Comparison of ENCODE assay signal across 8 cellular contexts in genomic region chr1:108702109-108702508, GRCh38. TPM values are rescaled to one million over a fixed set of nuclear protein-coding genes. Genes with fewer than 3 reads are reported as not detected.
DNase-seq lines count a peak whose midpoint lies in the region; ATAC-seq, FAIRE-seq and TF ChIP-seq lines count a peak whose summit lies in the region.
"Not testable (repeated sequence)": the region's sequence is repeated elsewhere in the genome, so short reads cannot be mapped to it uniquely, and the experiment has no call there.
"Had no signal": no experiment of that assay in that cellular context is flagged by ENCODE, and none has a peak within 500 bp of the region (broad histone marks: within the 10 kb centered on the region; RNA-seq: fewer than 3 reads in every experiment).

No MANE protein-coding gene starts in this region.

- FAIRE-seq in GM12878 (lab: Jason Lieb, UNC), result not testable (repeated sequence)

- H3K4me3 ChIP-seq in CD8-positive, alpha-beta T cell (ENCODE audit: low read depth, low read length); GM12878: not testable (repeated sequence)

- not testable (repeated sequence) for H3K27me3 ChIP-seq in CD8-positive, alpha-beta T cell (ENCODE audit: insufficient read depth, low read length); GM12878 (replicated peaks in 1 of 2; ENCODE audit: control insufficient read depth in 2 of 2, insufficient read depth in 2 of 2, low read length in 1 of 2)

- not testable (repeated sequence) for H3K27ac ChIP-seq in CD8-positive, alpha-beta T cell (ENCODE audit: low read depth, low read length); GM12878 (ENCODE audit: control insufficient read depth, insufficient read depth)

- CTCF ChIA-PET in CD8-positive, alpha-beta T cell (lab: Charles Lee), result interaction anchor here (0.9 to 4.5 kb wide), 2 partner anchors 9 to 190 kb away, joined by 3 to 41 read pairs; partner anchors contain the start of gene PRPF38B
- CTCF ChIA-PET in activated CD4-positive, alpha-beta memory T cell treated with anti-CD3 and anti-CD28 coated beads, Interleukin-2, amount 10 ng/mL, durations not matched to agents 7 days and 5 days (lab: Charles Lee), result interaction anchor here (5.2 kb wide), 1 partner anchor 9 kb away, joined by 38 read pairs; the partner anchor contains the start of gene PRPF38B
- CTCF ChIA-PET in GM12878 (lab: Yijun Ruan, JAX), result interaction anchor here (1.8 kb wide), 1 partner anchor 8 kb away, joined by 5 read pairs; no protein-coding TSS in a partner anchor

- H3K79me2 ChIP-seq in GM12878 (ENCODE audit: control insufficient read depth, insufficient read depth, low read length), result not testable (repeated sequence)

- intact Hi-C loops in CD8-positive, alpha-beta T cell (cut with DNase I, micrococcal nuclease); GM12878 (cut with micrococcal nuclease; ENCODE audit: unreplicated experiment): not testable (repeated sequence)

- H3K36me3 Mint-ChIP-seq in CD8-positive, alpha-beta T cell, result peaks cover 49% of the 10 kb centered on the region
- H3K36me3 Mint-ChIP-seq in T-helper 17 cell (ENCODE audit: low read depth), result peaks cover 16% of the 10 kb centered on the region
- peaks cover 53% of the 10 kb centered on the region for H3K36me3 Mint-ChIP-seq in activated CD4-positive, alpha-beta memory T cell treated with anti-CD3 and anti-CD28 coated beads, Interleukin-2, amount 10 ng/mL, durations not matched to agents 7 days and 5 days (ENCODE audit: low read depth)
- peaks cover 0 to 45% (median 33%) of the 10 kb centered on the region in 3 donors for H3K36me3 Mint-ChIP-seq in naive thymus-derived CD8-positive, alpha-beta T cell

- not testable (repeated sequence) for TF ChIP-seq POLR2A in GM12878 (IDR thresholded peaks at IDR 0.05; ENCODE audit: low read depth, low read length)

- not testable (repeated sequence) for BruUV-seq in GM12878 (replicated peaks; lab: Mats Ljungman, UMichigan)

- WGBS in GM12878 (ENCODE audit: insufficient coverage, insufficient replicate concordance, low lambda C conversion rate, missing lambda C conversion rate), result 97% methylated on average over 6 of the region's 6 CpGs

- not testable (repeated sequence) for H3K9me3 Mint-ChIP-seq in CD8-positive, alpha-beta T cell; activated CD4-positive, alpha-beta memory T cell treated with anti-CD3 and anti-CD28 coated beads, Interleukin-2, amount 10 ng/mL, durations not matched to agents 7 days and 5 days; naive thymus-derived CD8-positive, alpha-beta T cell

- peaks cover 65% of the 10 kb centered on the region for H3K4me1 Mint-ChIP-seq in CD8-positive, alpha-beta T cell (ENCODE audit: low read depth)
- peaks cover 45% of the 10 kb centered on the region for H3K4me1 Mint-ChIP-seq in T-helper 17 cell
- H3K4me1 Mint-ChIP-seq in activated CD4-positive, alpha-beta memory T cell treated with anti-CD3 and anti-CD28 coated beads, Interleukin-2, amount 10 ng/mL, durations not matched to agents 7 days and 5 days, result peaks cover 72% of the 10 kb centered on the region
- peaks cover 21 to 78% (median 50%) of the 10 kb centered on the region in 4 donors for H3K4me1 Mint-ChIP-seq in naive thymus-derived CD8-positive, alpha-beta T cell

- H3K9me3 ChIP-seq in CD8-positive, alpha-beta T cell (ENCODE audit: low read length); T-helper 17 cell (ENCODE audit: control insufficient read depth, low read length, poor library complexity, severe bottlenecking); GM12878 (replicated peaks; ENCODE audit: control insufficient read depth, insufficient read depth, low read length): not testable (repeated sequence)

- H3K27me3 Mint-ChIP-seq in CD8-positive, alpha-beta T cell (ENCODE audit: low read depth); T-helper 17 cell; activated CD4-positive, alpha-beta memory T cell treated with anti-CD3 and anti-CD28 coated beads, Interleukin-2, amount 10 ng/mL, durations not matched to agents 7 days and 5 days; naive thymus-derived CD8-positive, alpha-beta T cell: not testable (repeated sequence)

- SMC1A ChIA-PET in GM12878 (lab: Charles Lee; ENCODE audit: uncharacterized antibody, unreplicated experiment), result interaction anchor here (0.7 to 1.5 kb wide), 3 partner anchors 10 to 18 kb away, joined by 3 to 4 read pairs (median 3); partner anchors contain the start of gene PRPF38B

- POLR2A ChIA-PET in CD8-positive, alpha-beta T cell (lab: Charles Lee), result interaction anchor here (0.7 to 10.2 kb wide), 4 partner anchors 9 to 55 kb away, joined by 3 to 75 read pairs (median 15); partner anchors contain the start of genes HENMT1 and PRPF38B
- POLR2A ChIA-PET in activated CD4-positive, alpha-beta memory T cell treated with anti-CD3 and anti-CD28 coated beads, Interleukin-2, amount 10 ng/mL, durations not matched to agents 7 days and 5 days (lab: Charles Lee), result interaction anchor here (1.4 to 9.9 kb wide), 5 partner anchors 9 to 56 kb away, joined by 4 to 146 read pairs (median 19); partner anchors contain the start of genes HENMT1 and PRPF38B
- POLR2A ChIA-PET in GM12878 (lab: Charles Lee), result interaction anchor here (1.0 kb wide), 1 partner anchor 9 kb away, joined by 4 read pairs; the partner anchor contains the start of gene PRPF38B
- POLR2A ChIA-PET in naive thymus-derived CD8-positive, alpha-beta T cell (lab: Charles Lee), result interaction anchor here (9.8 kb wide), 1 partner anchor 9 kb away, joined by 122 read pairs; the partner anchor contains the start of gene PRPF38B

- H3K27ac Mint-ChIP-seq in CD8-positive, alpha-beta T cell, result peak overlapping the region; percentile 89
- H3K27ac Mint-ChIP-seq in T-helper 17 cell, result peak overlapping the region; percentile 94
- peak overlapping the region; percentile 62 for H3K27ac Mint-ChIP-seq in activated CD4-positive, alpha-beta memory T cell treated with anti-CD3 and anti-CD28 coated beads, Interleukin-2, amount 10 ng/mL, durations not matched to agents 7 days and 5 days
- H3K27ac Mint-ChIP-seq in naive thymus-derived CD8-positive, alpha-beta T cell, result peak overlapping the region in 8 of 10 donors; percentile 9 to 97 (median 60)

- ATAC-seq in CD8-positive, alpha-beta T cell; T-helper 17 cell; GM12878; naive thymus-derived CD8-positive, alpha-beta T cell: not testable (repeated sequence)

- not testable (repeated sequence) for H2AFZ ChIP-seq in GM12878 (ENCODE audit: control insufficient read depth, low read depth, low read length)

- TF ChIP-seq RAD21 in GM12878 (IDR thresholded peaks at IDR 0.05; ENCODE audit: insufficient read depth, low read depth, low read length), result not testable (repeated sequence)

- H3K4me1 ChIP-seq in CD8-positive, alpha-beta T cell (ENCODE audit: insufficient read depth, low read length), result peaks cover 43% of the 10 kb centered on the region
- H3K4me1 ChIP-seq in GM12878 (ENCODE audit: control insufficient read depth, insufficient read depth, low read length), result not testable (repeated sequence)

- H4K20me1 ChIP-seq in GM12878 (ENCODE audit: control insufficient read depth, insufficient read depth), result not testable (repeated sequence)

- peaks cover 23% of the 10 kb centered on the region for H3K36me3 ChIP-seq in CD8-positive, alpha-beta T cell (ENCODE audit: insufficient read depth, low read length)
- peaks cover 7 to 37% of the 10 kb centered on the region in 2 experiments for H3K36me3 ChIP-seq in GM12878 (ENCODE audit: control insufficient read depth in 2 of 2, insufficient read depth in 2 of 2, low read length in 1 of 2)

- TF ChIP-seq EP300 in GM12878 (IDR thresholded peaks at IDR 0.05; ENCODE audit: borderline replicate concordance in 1 of 2, control insufficient read depth in 1 of 2, low read depth in 2 of 2, low read length in 2 of 2), result not testable (repeated sequence)

- DNase-seq in CD8-positive, alpha-beta T cell; T-helper 17 cell; activated CD4-positive, alpha-beta memory T cell treated with anti-CD3 and anti-CD28 coated beads, Interleukin-2, amount 10 ng/mL, durations not matched to agents 7 days and 5 days; GM12878 (ENCODE audit: low read depth, low spot score); naive thymus-derived CD8-positive, alpha-beta T cell: not testable (repeated sequence)

- in situ Hi-C loops in GM12878 (cut with MboI), result not testable (repeated sequence)

- not testable (repeated sequence) for TF ChIP-seq CTCF in CD8-positive, alpha-beta T cell (IDR thresholded peaks at IDR 0.05); GM12878 (IDR thresholded peaks at IDR 0.05 in 2 of 3, conservative IDR thresholded peaks at IDR 0.05 in 1 of 3; ENCODE audit: control insufficient read depth in 2 of 3, extremely low read depth in 1 of 3, insufficient read depth in 1 of 3, low read depth in 3 of 3, low read length in 3 of 3)

- not testable (repeated sequence) for H3K4me2 ChIP-seq in GM12878 (ENCODE audit: control insufficient read depth, insufficient read depth)

- not testable (repeated sequence) for H3K9ac ChIP-seq in GM12878 (ENCODE audit: control insufficient read depth, insufficient read depth, low read length)

- RAD21 ChIA-PET in GM12878 (lab: Charles Lee; ENCODE audit: unreplicated experiment), result interaction anchor here (1.5 kb wide), 1 partner anchor 10 kb away, joined by 5 read pairs; the partner anchor contains the start of gene PRPF38B

- H3K4me3 Mint-ChIP-seq in CD8-positive, alpha-beta T cell; activated CD4-positive, alpha-beta memory T cell treated with anti-CD3 and anti-CD28 coated beads, Interleukin-2, amount 10 ng/mL, durations not matched to agents 7 days and 5 days: not testable (repeated sequence)
- peak overlapping the region; percentile 19 for H3K4me3 Mint-ChIP-seq in T-helper 17 cell
- H3K4me3 Mint-ChIP-seq in naive thymus-derived CD8-positive, alpha-beta T cell, result peak overlapping the region in 1 of 10 donors; percentile 20

RNA-seq across cellular contexts. Expression of gene PRPF38B, which starts 10.0 kb away (rescaled TPM):
- total RNA-seq in CD8-positive, alpha-beta T cell, result 100 to 1,000 TPM; 108 to 116 TPM
- total RNA-seq in T-helper 17 cell (100 to 1,000 TPM; 124 to 134 TPM), GM12878 (2014; rRNA removed) (35.6 and 37.8 TPM in 2 replicates), GM12878 (2014; rRNA removed; fragmentation: Illumina TruSeq; extraction: Trizol) (47.5 and 49.2 TPM in 2 replicates), GM12878 (2021) (37.2 and 40.7 TPM in 2 replicates)
- 10 to 100 TPM; 68.5 to 70.5 TPM for total RNA-seq in activated CD4-positive, alpha-beta memory T cell treated with anti-CD3 and anti-CD28 coated beads, Interleukin-2, amount 10 ng/mL, durations not matched to agents 7 days and 5 days
- 114 and 117 TPM in 2 replicates for total RNA-seq in GM12878 (2013; cell fraction: nucleolus; rRNA removed)
- 19.0 TPM for polyA plus RNA-seq in GM12878 (2011; ENCODE audit: low read depth)
- polyA plus RNA-seq in GM12878 (2011; rRNA removed) (72.1 and 107 TPM in 2 replicates), GM12878 (2014; fragmentation: Illumina TruSeq; extraction: Trizol) (79.2 and 107 TPM in 2 replicates), GM12878 (2014; fragmentation: Nextera tagmentation; extraction: Ambion mirVana) (10 to 100 TPM; 32.9 to 37.9 TPM), GM12878 (2014; rRNA removed) (65.8 and 69.0 TPM in 2 replicates), GM12878 (2016; fragmentation: Nextera tagmentation; extraction: Ambion mirVana) (10 to 100 TPM; 48.1 to 53.8 TPM)
- polyA plus RNA-seq in GM12878 (2011; cell fraction: cytosol; rRNA removed), result 19.6 and 30.4 TPM in 2 replicates
- 77.6 and 96.4 TPM in 2 replicates for polyA plus RNA-seq in GM12878 (2011; cell fraction: nucleus; rRNA removed)
- polyA plus RNA-seq in GM12878 (2012), result 39.1 and 43.1 TPM in 2 replicates
- 33.1 and 36.8 TPM in 2 replicates for polyA minus RNA-seq in GM12878 (2011; rRNA and poly(A)+ RNA removed)
- polyA minus RNA-seq in GM12878 (2011; cell fraction: cytosol; rRNA and poly(A)+ RNA removed), result 13.5 and 14.0 TPM in 2 replicates
- 73.0 and 120 TPM in 2 replicates for polyA minus RNA-seq in GM12878 (2011; cell fraction: nucleus; rRNA and poly(A)+ RNA removed)
- total RNA-seq in naive thymus-derived CD8-positive, alpha-beta T cell, result 100 to 1,000 TPM; 146 TPM
- 10 to 100 TPM; 18.9 to 21.7 (median 19.1) TPM for polyA plus RNA-seq in naive thymus-derived CD8-positive, alpha-beta T cell

RNA-seq across cellular contexts. Expression of gene FNDC7, which starts 10.6 kb away (rescaled TPM):
- under 1 TPM; 0.19 to 0.25 TPM for total RNA-seq in CD8-positive, alpha-beta T cell
- total RNA-seq in T-helper 17 cell, result under 1 TPM; 0.18 to 0.35 TPM
- under 1 TPM in 1 of 2 experiments, not detected in 1; 0.05 TPM for total RNA-seq in activated CD4-positive, alpha-beta memory T cell treated with anti-CD3 and anti-CD28 coated beads, Interleukin-2, amount 10 ng/mL, durations not matched to agents 7 days and 5 days
- not detected in 2 replicates for total RNA-seq in GM12878 (2013; cell fraction: nucleolus; rRNA removed)
- total RNA-seq in GM12878 (2014; rRNA removed), result not detected in 2 replicates
- total RNA-seq in GM12878 (2014; rRNA removed; fragmentation: Illumina TruSeq; extraction: Trizol), result not detected in 2 replicates
- total RNA-seq in GM12878 (2021), result not detected in 2 replicates
- not detected for polyA plus RNA-seq in GM12878 (2011; ENCODE audit: low read depth)
- polyA plus RNA-seq in GM12878 (2011; rRNA removed), result not detected in 2 replicates
- not detected in 2 replicates for polyA plus RNA-seq in GM12878 (2011; cell fraction: cytosol; rRNA removed)
- polyA plus RNA-seq in GM12878 (2011; cell fraction: nucleus; rRNA removed), result 0.07 and 0.16 TPM in 2 replicates
- polyA plus RNA-seq in GM12878 (2012), result not detected in 2 replicates
- polyA plus RNA-seq in GM12878 (2014; fragmentation: Illumina TruSeq; extraction: Trizol), result 0.08 TPM in 1 of 2 replicates, not detected in the other
- polyA plus RNA-seq in GM12878 (2014; fragmentation: Nextera tagmentation; extraction: Ambion mirVana), result not detected
- polyA plus RNA-seq in GM12878 (2014; rRNA removed), result not detected in 2 replicates
- not detected for polyA plus RNA-seq in GM12878 (2016; fragmentation: Nextera tagmentation; extraction: Ambion mirVana)
- polyA minus RNA-seq in GM12878 (2011; rRNA and poly(A)+ RNA removed), result not detected in 2 replicates
- polyA minus RNA-seq in GM12878 (2011; cell fraction: cytosol; rRNA and poly(A)+ RNA removed), result not detected in 2 replicates
- not detected in 2 replicates for polyA minus RNA-seq in GM12878 (2011; cell fraction: nucleus; rRNA and poly(A)+ RNA removed)
- under 1 TPM; 0.22 to 0.34 TPM for total RNA-seq in naive thymus-derived CD8-positive, alpha-beta T cell
- polyA plus RNA-seq in naive thymus-derived CD8-positive, alpha-beta T cell, result not detected
- total RNA-seq: Caco-2, OCI-LY7, Peyer's patch had no signal

RNA-seq across cellular contexts. Expression of gene HENMT1, which starts 41.2 kb away (rescaled TPM):
- 1 to 10 TPM; 7.5 to 8.3 TPM for total RNA-seq in CD8-positive, alpha-beta T cell
- total RNA-seq in T-helper 17 cell, result 10 to 100 TPM in 1 of 2 donors, 1 to 10 TPM in 1; 9.2 to 10.3 TPM
- 10 to 100 TPM; 26.7 to 27.3 TPM for total RNA-seq in activated CD4-positive, alpha-beta memory T cell treated with anti-CD3 and anti-CD28 coated beads, Interleukin-2, amount 10 ng/mL, durations not matched to agents 7 days and 5 days
- total RNA-seq in GM12878 (2013; cell fraction: nucleolus; rRNA removed), result 1.9 and 4.2 TPM in 2 replicates
- total RNA-seq in GM12878 (2014; rRNA removed), result 8.1 and 9.0 TPM in 2 replicates
- total RNA-seq in GM12878 (2014; rRNA removed; fragmentation: Illumina TruSeq; extraction: Trizol), result 10.1 and 10.5 TPM in 2 replicates
- total RNA-seq in GM12878 (2021), result 6.0 and 8.3 TPM in 2 replicates
- polyA plus RNA-seq in GM12878 (2011; ENCODE audit: low read depth), result 2.5 TPM
- polyA plus RNA-seq in GM12878 (2011; rRNA removed), result 4.4 and 7.3 TPM in 2 replicates
- polyA plus RNA-seq in GM12878 (2011; cell fraction: cytosol; rRNA removed), result 2.0 and 2.5 TPM in 2 replicates
- polyA plus RNA-seq in GM12878 (2011; cell fraction: nucleus; rRNA removed), result 1.4 and 1.9 TPM in 2 replicates
- polyA plus RNA-seq in GM12878 (2012), result 2.8 and 3.4 TPM in 2 replicates
- polyA plus RNA-seq in GM12878 (2014; fragmentation: Illumina TruSeq; extraction: Trizol), result 10.7 and 13.6 TPM in 2 replicates
- 10 to 100 TPM; 13.6 to 15.2 TPM for polyA plus RNA-seq in GM12878 (2014; fragmentation: Nextera tagmentation; extraction: Ambion mirVana)
- polyA plus RNA-seq in GM12878 (2014; rRNA removed), result 7.1 and 8.7 TPM in 2 replicates
- 10 to 100 TPM; 13.0 to 15.6 TPM for polyA plus RNA-seq in GM12878 (2016; fragmentation: Nextera tagmentation; extraction: Ambion mirVana)
- 0.98 and 1.8 TPM in 2 replicates for polyA minus RNA-seq in GM12878 (2011; rRNA and poly(A)+ RNA removed)
- polyA minus RNA-seq in GM12878 (2011; cell fraction: cytosol; rRNA and poly(A)+ RNA removed), result 0.67 and 0.94 TPM in 2 replicates
- 0.12 and 0.38 TPM in 2 replicates for polyA minus RNA-seq in GM12878 (2011; cell fraction: nucleus; rRNA and poly(A)+ RNA removed)
- 10 to 100 TPM; 24.8 to 27.6 TPM for total RNA-seq in naive thymus-derived CD8-positive, alpha-beta T cell
- 10 to 100 TPM; 38.1 to 53.8 (median 42.4) TPM for polyA plus RNA-seq in naive thymus-derived CD8-positive, alpha-beta T cell

RNA-seq across cellular contexts. Expression of gene STXBP3, which starts 44.4 kb away (rescaled TPM):
- 10 to 100 TPM; 49.0 to 50.4 TPM for total RNA-seq in CD8-positive, alpha-beta T cell
- total RNA-seq in T-helper 17 cell (10 to 100 TPM; 56.4 to 61.8 TPM), GM12878 (2014; rRNA removed) (19.6 and 25.6 TPM in 2 replicates), GM12878 (2014; rRNA removed; fragmentation: Illumina TruSeq; extraction: Trizol) (29.3 and 35.1 TPM in 2 replicates), GM12878 (2021) (20.3 and 26.6 TPM in 2 replicates)
- total RNA-seq in activated CD4-positive, alpha-beta memory T cell treated with anti-CD3 and anti-CD28 coated beads, Interleukin-2, amount 10 ng/mL, durations not matched to agents 7 days and 5 days, result 10 to 100 TPM; 55.9 to 60.8 TPM
- total RNA-seq in GM12878 (2013; cell fraction: nucleolus; rRNA removed), result 103 and 142 TPM in 2 replicates
- 6.8 TPM for polyA plus RNA-seq in GM12878 (2011; ENCODE audit: low read depth)
- polyA plus RNA-seq in GM12878 (2011; rRNA removed) (28.8 and 49.6 TPM in 2 replicates), GM12878 (2014; fragmentation: Illumina TruSeq; extraction: Trizol) (26.4 and 31.5 TPM in 2 replicates), GM12878 (2014; fragmentation: Nextera tagmentation; extraction: Ambion mirVana) (10 to 100 TPM; 21.7 to 23.6 TPM), GM12878 (2014; rRNA removed) (21.1 and 28.2 TPM in 2 replicates), GM12878 (2016; fragmentation: Nextera tagmentation; extraction: Ambion mirVana) (10 to 100 TPM; 31.7 to 33.2 TPM)
- polyA plus RNA-seq in GM12878 (2011; cell fraction: cytosol; rRNA removed), result 6.2 and 6.7 TPM in 2 replicates
- 15.2 and 18.9 TPM in 2 replicates for polyA plus RNA-seq in GM12878 (2011; cell fraction: nucleus; rRNA removed)
- polyA plus RNA-seq in GM12878 (2012), result 14.6 and 16.6 TPM in 2 replicates
- polyA minus RNA-seq in GM12878 (2011; rRNA and poly(A)+ RNA removed), result 12.3 and 12.5 TPM in 2 replicates
- 6.9 and 9.0 TPM in 2 replicates for polyA minus RNA-seq in GM12878 (2011; cell fraction: cytosol; rRNA and poly(A)+ RNA removed)
- 13.3 and 29.6 TPM in 2 replicates for polyA minus RNA-seq in GM12878 (2011; cell fraction: nucleus; rRNA and poly(A)+ RNA removed)
- 10 to 100 TPM; 72.5 to 83.6 TPM for total RNA-seq in naive thymus-derived CD8-positive, alpha-beta T cell
- polyA plus RNA-seq in naive thymus-derived CD8-positive, alpha-beta T cell, result 10 to 100 TPM; 39.8 to 46.1 (median 43.6) TPM
